In genomic region chr2:20300656-20301055, GRCh38 we compare ENCODE assay signal across 18 cellular contexts. TPM values are rescaled to one million over a fixed set of nuclear protein-coding genes. Genes with fewer than 3 reads are reported as not detected.
DNase-seq lines count a peak whose midpoint lies in the region; ATAC-seq and TF ChIP-seq lines count a peak whose summit lies in the region.
"Had no signal": no experiment of that assay in that cellular context is flagged by ENCODE, and none has a peak within 500 bp of the region (broad histone marks: within the 10 kb centered on the region; RNA-seq: fewer than 3 reads in every experiment).

No MANE protein-coding gene starts in this region.

- no peaks in the 10 kb centered on the region for H3K27me3 ChIP-seq in GM23338 (ENCODE audit: insufficient read depth)
- H3K27me3 ChIP-seq in endodermal cell (ENCODE audit: control insufficient read depth, insufficient read depth, low read length, poor library complexity, severe bottlenecking) = no peaks in the 10 kb centered on the region

- H3K36me3 ChIP-seq in GM23338 (ENCODE audit: insufficient read depth) (peaks cover 18% of the 10 kb centered on the region), endodermal cell (ENCODE audit: control insufficient read depth, insufficient read depth, low read length) (peaks cover 81% of the 10 kb centered on the region)

- no peak overlapping the region for H3K9ac ChIP-seq in endodermal cell (ENCODE audit: extremely low read depth, low read length, poor library complexity, severe bottlenecking)

- H3K27ac ChIP-seq in GM23338 (ENCODE audit: low read depth) = 0 out of 2 replicates have a peak overlapping the region, but pooled peaks have one; percentile 4
- peak overlapping the region; percentile 64 for H3K27ac ChIP-seq in endodermal cell (ENCODE audit: low read depth, low read length)

- H3K4me1 Mint-ChIP-seq in GM23338 = peaks cover 3% of the 10 kb centered on the region; the same call in 1 of the 3 replicates
- H3K4me1 Mint-ChIP-seq in endodermal cell = peaks cover 21% of the 10 kb centered on the region
- peaks cover 5% of the 10 kb centered on the region for H3K4me1 Mint-ChIP-seq in nephron progenitor cell
- peaks cover 4% of the 10 kb centered on the region for H3K4me1 Mint-ChIP-seq in glutamatergic neuron (ENCODE audit: low read depth, unreplicated experiment)

- peaks cover 59% of the 10 kb centered on the region for H3K36me3 Mint-ChIP-seq in GM23338 (ENCODE audit: low read depth)
- peaks cover 61% of the 10 kb centered on the region for H3K36me3 Mint-ChIP-seq in endodermal cell (ENCODE audit: low read depth)
- H3K36me3 Mint-ChIP-seq in nephron progenitor cell (ENCODE audit: low read depth) = peaks cover 77% of the 10 kb centered on the region
- H3K36me3 Mint-ChIP-seq in glutamatergic neuron (ENCODE audit: unreplicated experiment) = no peaks in the 10 kb centered on the region

- TF ChIP-seq CTCF in GM23338 (conservative IDR thresholded peaks at IDR 0.05; ENCODE audit: low read depth in 2 of 2) (no peak), endodermal cell (conservative IDR thresholded peaks at IDR 0.05) (no peak), nephron progenitor cell (IDR thresholded peaks at IDR 0.05) (no peak), glutamatergic neuron (IDR thresholded peaks at IDR 0.05; ENCODE audit: partially characterized antibody, unreplicated experiment) (no peak)

- H3F3A ChIP-seq in GM23338 (replicated peaks; ENCODE audit: low read depth) = no peaks in the 10 kb centered on the region; the same call in 1 of the 2 replicates

- peaks cover 90% of the 10 kb centered on the region for H3K79me2 ChIP-seq in GM23338 (replicated peaks; ENCODE audit: insufficient read depth)

- DNase-seq in COLO829 (ENCODE audit: low spot score) = peak; percentile 88
- peak; percentile 26 for DNase-seq in GM23338 (ENCODE audit: low spot score)
- DNase-seq in endodermal cell = no peak
- DNase-seq in nephron progenitor cell = no peak
- no peak for DNase-seq in NCI-H345 treated with DMSO at 0.1 percent for 48 hours (lab: John Stamatoyannopoulos, UW; ENCODE audit: unreplicated experiment)
- DNase-seq in glutamatergic neuron = no peak
- DNase-seq: Caco-2, GOT3, MV-4-11, NCI-H1417, NCI-H2029, NCI-H2171, NCI-H748 treated with DMSO at 0.1 percent for 48 hours, OCI-M1, RPMI8226 had no signal

- no peaks in the 10 kb centered on the region for H3K9me2 ChIP-seq in GM23338 (ENCODE audit: insufficient read depth)

- H3K9me3 Mint-ChIP-seq in GM23338 (no peaks in the 10 kb centered on the region; the same call in 2 of the 3 replicates), endodermal cell (no peaks in the 10 kb centered on the region), nephron progenitor cell (no peaks in the 10 kb centered on the region), glutamatergic neuron (ENCODE audit: unreplicated experiment) (peaks cover 2% of the 10 kb centered on the region)

- H3K4me2 ChIP-seq in GM23338 = no peak overlapping the region

- peaks cover 6% of the 10 kb centered on the region for H3K27me3 Mint-ChIP-seq in GM23338 (ENCODE audit: insufficient read depth, low read depth, poor library complexity)
- no peaks in the 10 kb centered on the region for H3K27me3 Mint-ChIP-seq in endodermal cell (ENCODE audit: insufficient read depth)
- no peaks in the 10 kb centered on the region for H3K27me3 Mint-ChIP-seq in nephron progenitor cell (ENCODE audit: low read depth, poor library complexity)
- peaks cover 2% of the 10 kb centered on the region for H3K27me3 Mint-ChIP-seq in glutamatergic neuron (ENCODE audit: unreplicated experiment)

- H2AFZ ChIP-seq in GM23338 = no peak overlapping the region

- ATAC-seq in GM23338 = no peak
- no peak for ATAC-seq in GM21786 (IDR thresholded peaks at IDR 0.05; ENCODE audit: unreplicated experiment)
- ATAC-seq in HG02981 (IDR thresholded peaks at IDR 0.05; ENCODE audit: unreplicated experiment) = no peak
- ATAC-seq: K562 had no signal

- peak overlapping the region; percentile 80 for H3K27ac Mint-ChIP-seq in GM23338
- H3K27ac Mint-ChIP-seq in endodermal cell = peak overlapping the region; percentile 23
- peak overlapping the region; percentile 16 for H3K27ac Mint-ChIP-seq in nephron progenitor cell
- no peak overlapping the region for H3K27ac Mint-ChIP-seq in glutamatergic neuron (ENCODE audit: unreplicated experiment)

- peaks cover 12% of the 10 kb centered on the region for H4K20me1 ChIP-seq in GM23338 (replicated peaks; ENCODE audit: insufficient read depth)

- 74 to 95% methylated on average over 3 to 5 of the region's 5 CpGs for WGBS in endodermal cell (ENCODE audit: insufficient coverage in 1 of 2, insufficient read length in 1 of 2), 2 experiments

- H3K4me1 ChIP-seq in GM23338 (ENCODE audit: insufficient read depth) (no peaks in the 10 kb centered on the region), endodermal cell (ENCODE audit: control insufficient read depth, insufficient read depth, low read length) (peaks cover 10% of the 10 kb centered on the region)

- H3K4me3 ChIP-seq in GM23338 (no peak overlapping the region), endodermal cell (ENCODE audit: low read length) (no peak overlapping the region)
- H3K4me3 ChIP-seq: K562 had no signal

- peaks cover 7% of the 10 kb centered on the region for H3K9me3 ChIP-seq in endodermal cell (ENCODE audit: control insufficient read depth, low read length)
- H3K9me3 ChIP-seq: Caco-2 had no signal

- H3K4me3 Mint-ChIP-seq in GM23338 (no peak overlapping the region), endodermal cell (no peak overlapping the region), nephron progenitor cell (no peak overlapping the region), glutamatergic neuron (ENCODE audit: unreplicated experiment) (no peak overlapping the region)

TF ChIP-seq in GM23338, 12 proteins besides CTCF, POLR2A, EP300 and RAD21 (continues in another document):
- TF ChIP-seq POLR2AphosphoS5 (IDR thresholded peaks at IDR 0.05; ENCODE audit: low read depth) (no peak), ETS1 (IDR thresholded peaks at IDR 0.05) (no peak), ZNF331 (CRISPR knock-in tag; IDR thresholded peaks at IDR 0.05; ENCODE audit: low read depth) (no peak), EZH2 (IDR thresholded peaks at IDR 0.05; ENCODE audit: low read depth, unreplicated experiment) (no peak), NANOG (IDR thresholded peaks at IDR 0.05; ENCODE audit: borderline replicate concordance) (no peak), CREB1 (CRISPR knock-in tag; IDR thresholded peaks at IDR 0.05; ENCODE audit: low read depth) (no peak), ZNF114 (CRISPR knock-in tag; IDR thresholded peaks at IDR 0.05) (no peak), JUNB (IDR thresholded peaks at IDR 0.05; ENCODE audit: unreplicated experiment) (no peak), STAT1 (IDR thresholded peaks at IDR 0.05; ENCODE audit: unreplicated experiment) (no peak)

RNA-seq across cellular contexts. Expression of gene PUM2, which starts 50.0 kb away (rescaled TPM):
- total RNA-seq in GM23338 (2014; rRNA removed; shearing (Covaris generic)) = 84.2 and 94.1 TPM in 2 replicates
- polyA plus RNA-seq in GM23338 (2016; fragmentation: Nextera tagmentation; extraction: Ambion mirVana) = 27.8 and 29.9 TPM in 2 replicates
- 100 to 1,000 TPM; 114 to 126 TPM for total RNA-seq in endodermal cell
- 79.0 TPM for polyA plus RNA-seq in endodermal cell (2013, experiment 1 of 2)
- 74.6 TPM for polyA plus RNA-seq in endodermal cell (2013, experiment 2 of 2)
- total RNA-seq in glutamatergic neuron (ENCODE audit: unreplicated experiment) = 113 TPM

Comparison
In these comparisons a context has a peak if more than half of its experiments do, and no peak if none do; other contexts are left out.
1. DNase-seq: peak in COLO829 (single experiment) and GM23338 (single experiment); none in endodermal cell (single experiment), nephron progenitor cell (single experiment), NCI-H345 treated with DMSO at 0.1 percent for 48 hours (single experiment) and glutamatergic neuron (single experiment).